In genomic region chr10:95181731-95182130, GRCh38 we compare ENCODE assay signal across 16 cellular contexts. TPM values are rescaled to one million over a fixed set of nuclear protein-coding genes. Genes with fewer than 3 reads are reported as not detected.
DNase-seq lines count a peak whose midpoint lies in the region; ATAC-seq and TF ChIP-seq lines count a peak whose summit lies in the region.
"Had no signal": no experiment of that assay in that cellular context is flagged by ENCODE, and none has a peak within 500 bp of the region (broad histone marks: within the 10 kb centered on the region; RNA-seq: fewer than 3 reads in every experiment).

No MANE protein-coding gene starts in this region.

- H3K4me3 Mint-ChIP-seq in neural crest cell = peak overlapping the region; percentile 25
- no peak overlapping the region for H3K4me3 Mint-ChIP-seq in activated T-helper 17 cell treated with anti-CD3 and anti-CD28 coated beads, Interleukin-2, amount 50 U/mL, for 72 hours

- H3K27ac Mint-ChIP-seq in neural crest cell (ENCODE audit: unreplicated experiment) = no peak overlapping the region
- no peak overlapping the region for H3K27ac Mint-ChIP-seq in activated T-helper 17 cell treated with anti-CD3 and anti-CD28 coated beads, Interleukin-2, amount 50 U/mL, for 72 hours
- H3K27ac Mint-ChIP-seq: CD14-positive monocyte, naive B cell had no signal

- no peaks in the 10 kb centered on the region for H3K9me3 Mint-ChIP-seq in neural crest cell
- no peaks in the 10 kb centered on the region for H3K9me3 Mint-ChIP-seq in activated T-helper 17 cell treated with anti-CD3 and anti-CD28 coated beads, Interleukin-2, amount 50 U/mL, for 72 hours

- H3K27me3 ChIP-seq in PC-3 (ENCODE audit: low read length) = no peaks in the 10 kb centered on the region
- H3K27me3 ChIP-seq: gastroesophageal sphincter, testis had no signal

- H3K9me2 ChIP-seq in PC-3 (replicated peaks; ENCODE audit: low read length) = no peaks in the 10 kb centered on the region

- no peaks in the 10 kb centered on the region for H3K36me3 ChIP-seq in PC-3 (ENCODE audit: low read depth, low read length)
- H3K36me3 ChIP-seq: gastroesophageal sphincter had no signal

- no TSS peak for BruUV-seq in PC-3 (replicated peaks; lab: Mats Ljungman, UMichigan)

- H3K79me2 ChIP-seq in PC-3 (ENCODE audit: low read length) = no peaks in the 10 kb centered on the region

- no peak overlapping the region for H3K27ac ChIP-seq in PC-3 (ENCODE audit: low read length)
- H3K27ac ChIP-seq: gastroesophageal sphincter, SK-N-MC, testis had no signal

- H3K9ac ChIP-seq in PC-3 (ENCODE audit: low read length) = no peak overlapping the region

- ATAC-seq in PC-3 (peak; percentile 51), GM19351 (IDR thresholded peaks at IDR 0.05; ENCODE audit: unreplicated experiment) (no peak), GM21515 (IDR thresholded peaks at IDR 0.05; ENCODE audit: unreplicated experiment) (no peak)
- ATAC-seq in activated T-helper 17 cell treated with anti-CD3 and anti-CD28 coated beads, Interleukin-2, amount 50 U/mL, for 72 hours (replicated peaks) = no peak
- ATAC-seq: gastroesophageal sphincter had no signal

- H3F3A ChIP-seq in PC-3 (ENCODE audit: low read length, unreplicated experiment) = no peaks in the 10 kb centered on the region

- CTCF ChIA-PET in PC-3 (lab: Charles Lee) = interaction anchor here (0.6 kb wide), 1 partner anchor 61 kb away, joined by 3 read pairs; no protein-coding TSS in a partner anchor

- DNase-seq in GM04503 (ENCODE audit: low read depth) (peak; percentile 13), PC-3 (peak; percentile 59), fibroblast of the conjunctiva (ENCODE audit: low read depth) (peak; percentile 5), neural crest cell (ENCODE audit: low read depth, low spot score) (no peak), NCI-H1436 (lab: John Stamatoyannopoulos, UW) (no peak)
- DNase-seq: activated effector memory CD4-positive, alpha-beta T cell treated with Interleukin-2 at 50 U/mL for 16 hours; aorta; islet precursor cell; naive B cell; testis had no signal

- intact Hi-C loops in PC-3 (cut with micrococcal nuclease) = loop anchor here (10.0 kb wide), 1 partner anchor 63 kb away; no protein-coding TSS in a partner anchor

- H3K4me1 ChIP-seq in PC-3 (ENCODE audit: insufficient read depth, low read length) = no peaks in the 10 kb centered on the region; the same call in 1 of the 2 replicates
- H3K4me1 ChIP-seq: testis had no signal

- POLR2A ChIA-PET in PC-3 (lab: Charles Lee; ENCODE audit: unreplicated experiment) = interaction anchor here (0.6 kb wide), 2 partner anchors 166 to 494 kb away, joined by 3 read pairs; no protein-coding TSS in a partner anchor

- no peaks in the 10 kb centered on the region for H4K20me1 ChIP-seq in PC-3 (ENCODE audit: low read length)

- H3K9me3 ChIP-seq in PC-3 (ENCODE audit: low read length) = no peaks in the 10 kb centered on the region
- H3K9me3 ChIP-seq: gastroesophageal sphincter, testis had no signal

- H3K4me2 ChIP-seq in PC-3 (ENCODE audit: low read length) = peak overlapping the region; percentile 42

- H3K36me3 Mint-ChIP-seq in neural crest cell (ENCODE audit: low read depth) = no peaks in the 10 kb centered on the region
- no peaks in the 10 kb centered on the region for H3K36me3 Mint-ChIP-seq in activated T-helper 17 cell treated with anti-CD3 and anti-CD28 coated beads, Interleukin-2, amount 50 U/mL, for 72 hours (ENCODE audit: low read depth)
- H3K36me3 Mint-ChIP-seq: CD14-positive monocyte, naive B cell had no signal

- 0 out of 2 replicates have a peak overlapping the region, but pooled peaks have one; percentile 0 for H2AFZ ChIP-seq in PC-3 (ENCODE audit: low read length)

- peaks cover 4% of the 10 kb centered on the region for H3K4me1 Mint-ChIP-seq in neural crest cell
- no peaks in the 10 kb centered on the region for H3K4me1 Mint-ChIP-seq in activated T-helper 17 cell treated with anti-CD3 and anti-CD28 coated beads, Interleukin-2, amount 50 U/mL, for 72 hours

- no peaks in the 10 kb centered on the region for H3K27me3 Mint-ChIP-seq in neural crest cell (ENCODE audit: low read depth)
- H3K27me3 Mint-ChIP-seq in activated T-helper 17 cell treated with anti-CD3 and anti-CD28 coated beads, Interleukin-2, amount 50 U/mL, for 72 hours = peaks cover 20% of the 10 kb centered on the region
- H3K27me3 Mint-ChIP-seq: naive B cell had no signal

- TF ChIP-seq CTCF in PC-3 (conservative IDR thresholded peaks at IDR 0.05; ENCODE audit: low read depth, low read length) (no peak), neural crest cell (conservative IDR thresholded peaks at IDR 0.05) (no peak)

- no peak overlapping the region for H3K4me3 ChIP-seq in PC-3 (ENCODE audit: low read length)
- H3K4me3 ChIP-seq: gastroesophageal sphincter, SK-N-MC, testis had no signal

RNA-seq across cellular contexts. Expression of gene ACSM6, which starts 12.3 kb away (rescaled TPM):
- total RNA-seq in PC-3 (2014; rRNA removed) (not detected in 2 replicates), neural crest cell (not detected in 2 replicates)
- total RNA-seq in activated T-helper 17 cell treated with anti-CD3 and anti-CD28 coated beads, Interleukin-2, amount 50 U/mL, for 72 hours = not detected
- total RNA-seq: testis had no signal

Comparison
In these comparisons a context has a peak if more than half of its experiments do, and no peak if none do; other contexts are left out.
1. DNase-seq: peak in GM04503 (single experiment), PC-3 (single experiment) and fibroblast of the conjunctiva (single experiment); none in neural crest cell (single experiment) and NCI-H1436 (single experiment).